ENCODE assay signal across 1 cellular context in the genomic region with DNA sequence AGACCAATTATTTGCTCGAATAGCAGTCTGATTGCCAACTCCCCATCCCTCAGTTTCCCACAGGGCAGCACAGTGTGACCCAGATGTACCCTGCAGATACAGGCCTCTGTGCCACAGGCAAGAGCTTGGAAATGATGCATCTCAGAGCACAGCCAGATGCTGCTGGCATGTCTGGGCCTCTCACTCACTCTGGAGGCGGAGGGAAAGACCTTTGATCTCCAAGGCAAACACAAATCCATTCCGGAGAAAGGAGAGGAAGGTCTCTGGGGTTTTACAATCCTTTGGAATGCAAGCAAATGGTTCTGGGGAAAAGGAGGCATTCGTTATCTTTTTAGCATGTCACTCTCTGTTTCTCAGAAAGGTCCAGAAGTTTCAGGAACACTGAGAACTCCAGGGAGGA.
TF ChIP-seq lines count a peak whose summit lies in the region.

No MANE protein-coding gene starts in this region.

TF ChIP-seq in HepG2, 621 proteins besides CTCF, POLR2A, EP300 and RAD21 (continued from another document):
- TF ChIP-seq, protein P1, sequence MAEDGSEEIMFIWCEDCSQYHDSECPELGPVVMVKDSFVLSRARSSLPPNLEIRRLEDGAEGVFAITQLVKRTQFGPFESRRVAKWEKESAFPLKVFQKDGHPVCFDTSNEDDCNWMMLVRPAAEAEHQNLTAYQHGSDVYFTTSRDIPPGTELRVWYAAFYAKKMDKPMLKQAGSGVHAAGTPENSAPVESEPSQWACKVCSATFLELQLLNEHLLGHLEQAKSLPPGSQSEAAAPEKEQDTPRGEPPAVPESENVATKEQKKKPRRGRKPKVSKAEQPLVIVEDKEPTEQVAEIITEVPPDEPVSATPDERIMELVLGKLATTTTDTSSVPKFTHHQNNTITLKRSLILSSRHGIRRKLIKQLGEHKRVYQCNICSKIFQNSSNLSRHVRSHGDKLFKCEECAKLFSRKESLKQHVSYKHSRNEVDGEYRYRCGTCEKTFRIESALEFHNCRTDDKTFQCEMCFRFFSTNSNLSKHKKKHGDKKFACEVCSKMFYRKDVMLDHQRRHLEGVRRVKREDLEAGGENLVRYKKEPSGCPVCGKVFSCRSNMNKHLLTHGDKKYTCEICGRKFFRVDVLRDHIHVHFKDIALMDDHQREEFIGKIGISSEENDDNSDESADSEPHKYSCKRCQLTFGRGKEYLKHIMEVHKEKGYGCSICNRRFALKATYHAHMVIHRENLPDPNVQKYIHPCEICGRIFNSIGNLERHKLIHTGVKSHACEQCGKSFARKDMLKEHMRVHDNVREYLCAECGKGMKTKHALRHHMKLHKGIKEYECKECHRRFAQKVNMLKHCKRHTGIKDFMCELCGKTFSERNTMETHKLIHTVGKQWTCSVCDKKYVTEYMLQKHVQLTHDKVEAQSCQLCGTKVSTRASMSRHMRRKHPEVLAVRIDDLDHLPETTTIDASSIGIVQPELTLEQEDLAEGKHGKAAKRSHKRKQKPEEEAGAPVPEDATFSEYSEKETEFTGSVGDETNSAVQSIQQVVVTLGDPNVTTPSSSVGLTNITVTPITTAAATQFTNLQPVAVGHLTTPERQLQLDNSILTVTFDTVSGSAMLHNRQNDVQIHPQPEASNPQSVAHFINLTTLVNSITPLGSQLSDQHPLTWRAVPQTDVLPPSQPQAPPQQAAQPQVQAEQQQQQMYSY (CRISPR knock-in tag; IDR thresholded peaks at IDR 0.05), result peak; percentile 84; the same call in 1 of the 2 replicates
- peak; percentile 55 for TF ChIP-seq HDAC1 (CRISPR knock-in tag; IDR thresholded peaks at IDR 0.05)
- TF ChIP-seq ZNF224 (CRISPR knock-in tag; IDR thresholded peaks at IDR 0.05), result no peak
- no peak for TF ChIP-seq TBX3 (IDR thresholded peaks at IDR 0.05; ENCODE audit: borderline replicate concordance)
- TF ChIP-seq, protein P2, sequence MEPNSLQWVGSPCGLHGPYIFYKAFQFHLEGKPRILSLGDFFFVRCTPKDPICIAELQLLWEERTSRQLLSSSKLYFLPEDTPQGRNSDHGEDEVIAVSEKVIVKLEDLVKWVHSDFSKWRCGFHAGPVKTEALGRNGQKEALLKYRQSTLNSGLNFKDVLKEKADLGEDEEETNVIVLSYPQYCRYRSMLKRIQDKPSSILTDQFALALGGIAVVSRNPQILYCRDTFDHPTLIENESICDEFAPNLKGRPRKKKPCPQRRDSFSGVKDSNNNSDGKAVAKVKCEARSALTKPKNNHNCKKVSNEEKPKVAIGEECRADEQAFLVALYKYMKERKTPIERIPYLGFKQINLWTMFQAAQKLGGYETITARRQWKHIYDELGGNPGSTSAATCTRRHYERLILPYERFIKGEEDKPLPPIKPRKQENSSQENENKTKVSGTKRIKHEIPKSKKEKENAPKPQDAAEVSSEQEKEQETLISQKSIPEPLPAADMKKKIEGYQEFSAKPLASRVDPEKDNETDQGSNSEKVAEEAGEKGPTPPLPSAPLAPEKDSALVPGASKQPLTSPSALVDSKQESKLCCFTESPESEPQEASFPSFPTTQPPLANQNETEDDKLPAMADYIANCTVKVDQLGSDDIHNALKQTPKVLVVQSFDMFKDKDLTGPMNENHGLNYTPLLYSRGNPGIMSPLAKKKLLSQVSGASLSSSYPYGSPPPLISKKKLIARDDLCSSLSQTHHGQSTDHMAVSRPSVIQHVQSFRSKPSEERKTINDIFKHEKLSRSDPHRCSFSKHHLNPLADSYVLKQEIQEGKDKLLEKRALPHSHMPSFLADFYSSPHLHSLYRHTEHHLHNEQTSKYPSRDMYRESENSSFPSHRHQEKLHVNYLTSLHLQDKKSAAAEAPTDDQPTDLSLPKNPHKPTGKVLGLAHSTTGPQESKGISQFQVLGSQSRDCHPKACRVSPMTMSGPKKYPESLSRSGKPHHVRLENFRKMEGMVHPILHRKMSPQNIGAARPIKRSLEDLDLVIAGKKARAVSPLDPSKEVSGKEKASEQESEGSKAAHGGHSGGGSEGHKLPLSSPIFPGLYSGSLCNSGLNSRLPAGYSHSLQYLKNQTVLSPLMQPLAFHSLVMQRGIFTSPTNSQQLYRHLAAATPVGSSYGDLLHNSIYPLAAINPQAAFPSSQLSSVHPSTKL (CRISPR knock-in tag; IDR thresholded peaks at IDR 0.05), result peak; percentile 91
- no peak for TF ChIP-seq NCOA5 (CRISPR knock-in tag; IDR thresholded peaks at IDR 0.05)
- TF ChIP-seq LCORL (IDR thresholded peaks at IDR 0.05), result no peak
- peak; percentile 70; the same call in 1 of the 2 replicates for TF ChIP-seq LCORL (CRISPR knock-in tag; IDR thresholded peaks at IDR 0.05)
- no peak for TF ChIP-seq ZNF282 (IDR thresholded peaks at IDR 0.05; ENCODE audit: partially characterized antibody)
- TF ChIP-seq, protein P3, sequence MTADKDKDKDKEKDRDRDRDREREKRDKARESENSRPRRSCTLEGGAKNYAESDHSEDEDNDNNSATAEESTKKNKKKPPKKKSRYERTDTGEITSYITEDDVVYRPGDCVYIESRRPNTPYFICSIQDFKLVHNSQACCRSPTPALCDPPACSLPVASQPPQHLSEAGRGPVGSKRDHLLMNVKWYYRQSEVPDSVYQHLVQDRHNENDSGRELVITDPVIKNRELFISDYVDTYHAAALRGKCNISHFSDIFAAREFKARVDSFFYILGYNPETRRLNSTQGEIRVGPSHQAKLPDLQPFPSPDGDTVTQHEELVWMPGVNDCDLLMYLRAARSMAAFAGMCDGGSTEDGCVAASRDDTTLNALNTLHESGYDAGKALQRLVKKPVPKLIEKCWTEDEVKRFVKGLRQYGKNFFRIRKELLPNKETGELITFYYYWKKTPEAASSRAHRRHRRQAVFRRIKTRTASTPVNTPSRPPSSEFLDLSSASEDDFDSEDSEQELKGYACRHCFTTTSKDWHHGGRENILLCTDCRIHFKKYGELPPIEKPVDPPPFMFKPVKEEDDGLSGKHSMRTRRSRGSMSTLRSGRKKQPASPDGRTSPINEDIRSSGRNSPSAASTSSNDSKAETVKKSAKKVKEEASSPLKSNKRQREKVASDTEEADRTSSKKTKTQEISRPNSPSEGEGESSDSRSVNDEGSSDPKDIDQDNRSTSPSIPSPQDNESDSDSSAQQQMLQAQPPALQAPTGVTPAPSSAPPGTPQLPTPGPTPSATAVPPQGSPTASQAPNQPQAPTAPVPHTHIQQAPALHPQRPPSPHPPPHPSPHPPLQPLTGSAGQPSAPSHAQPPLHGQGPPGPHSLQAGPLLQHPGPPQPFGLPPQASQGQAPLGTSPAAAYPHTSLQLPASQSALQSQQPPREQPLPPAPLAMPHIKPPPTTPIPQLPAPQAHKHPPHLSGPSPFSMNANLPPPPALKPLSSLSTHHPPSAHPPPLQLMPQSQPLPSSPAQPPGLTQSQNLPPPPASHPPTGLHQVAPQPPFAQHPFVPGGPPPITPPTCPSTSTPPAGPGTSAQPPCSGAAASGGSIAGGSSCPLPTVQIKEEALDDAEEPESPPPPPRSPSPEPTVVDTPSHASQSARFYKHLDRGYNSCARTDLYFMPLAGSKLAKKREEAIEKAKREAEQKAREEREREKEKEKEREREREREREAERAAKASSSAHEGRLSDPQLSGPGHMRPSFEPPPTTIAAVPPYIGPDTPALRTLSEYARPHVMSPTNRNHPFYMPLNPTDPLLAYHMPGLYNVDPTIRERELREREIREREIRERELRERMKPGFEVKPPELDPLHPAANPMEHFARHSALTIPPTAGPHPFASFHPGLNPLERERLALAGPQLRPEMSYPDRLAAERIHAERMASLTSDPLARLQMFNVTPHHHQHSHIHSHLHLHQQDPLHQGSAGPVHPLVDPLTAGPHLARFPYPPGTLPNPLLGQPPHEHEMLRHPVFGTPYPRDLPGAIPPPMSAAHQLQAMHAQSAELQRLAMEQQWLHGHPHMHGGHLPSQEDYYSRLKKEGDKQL (CRISPR knock-in tag; IDR thresholded peaks at IDR 0.05; ENCODE audit: low read depth), result 0 out of 2 replicates have a peak, but pooled peaks have one; percentile 37
- TF ChIP-seq ZNF792 (CRISPR knock-in tag; IDR thresholded peaks at IDR 0.05), result 0 out of 2 replicates have a peak, but pooled peaks have one; percentile 39
- no peak for TF ChIP-seq SMYD3 (CRISPR knock-in tag; IDR thresholded peaks at IDR 0.05)
- no peak for TF ChIP-seq SOX13 (IDR thresholded peaks at IDR 0.05)
- peak in 1 of 2 experiments; percentile 77; a peak in 2 of 4 replicates for TF ChIP-seq SOX13 (CRISPR knock-in tag; conservative IDR thresholded peaks at IDR 0.05 in 1 of 2, IDR thresholded peaks at IDR 0.05 in 1 of 2)
- peak; percentile 63; the same call in 1 of the 2 replicates for TF ChIP-seq NR2F6 (IDR thresholded peaks at IDR 0.05)
- TF ChIP-seq NR2F6 (CRISPR knock-in tag; IDR thresholded peaks at IDR 0.05), result peak; percentile 66
- 0 out of 2 replicates have a peak, but pooled peaks have one; percentile 24 for TF ChIP-seq ZNF644 (CRISPR knock-in tag; IDR thresholded peaks at IDR 0.05; ENCODE audit: low read depth)
- TF ChIP-seq PHF20 (CRISPR knock-in tag; IDR thresholded peaks at IDR 0.05), result no peak
- TF ChIP-seq, protein P4, sequence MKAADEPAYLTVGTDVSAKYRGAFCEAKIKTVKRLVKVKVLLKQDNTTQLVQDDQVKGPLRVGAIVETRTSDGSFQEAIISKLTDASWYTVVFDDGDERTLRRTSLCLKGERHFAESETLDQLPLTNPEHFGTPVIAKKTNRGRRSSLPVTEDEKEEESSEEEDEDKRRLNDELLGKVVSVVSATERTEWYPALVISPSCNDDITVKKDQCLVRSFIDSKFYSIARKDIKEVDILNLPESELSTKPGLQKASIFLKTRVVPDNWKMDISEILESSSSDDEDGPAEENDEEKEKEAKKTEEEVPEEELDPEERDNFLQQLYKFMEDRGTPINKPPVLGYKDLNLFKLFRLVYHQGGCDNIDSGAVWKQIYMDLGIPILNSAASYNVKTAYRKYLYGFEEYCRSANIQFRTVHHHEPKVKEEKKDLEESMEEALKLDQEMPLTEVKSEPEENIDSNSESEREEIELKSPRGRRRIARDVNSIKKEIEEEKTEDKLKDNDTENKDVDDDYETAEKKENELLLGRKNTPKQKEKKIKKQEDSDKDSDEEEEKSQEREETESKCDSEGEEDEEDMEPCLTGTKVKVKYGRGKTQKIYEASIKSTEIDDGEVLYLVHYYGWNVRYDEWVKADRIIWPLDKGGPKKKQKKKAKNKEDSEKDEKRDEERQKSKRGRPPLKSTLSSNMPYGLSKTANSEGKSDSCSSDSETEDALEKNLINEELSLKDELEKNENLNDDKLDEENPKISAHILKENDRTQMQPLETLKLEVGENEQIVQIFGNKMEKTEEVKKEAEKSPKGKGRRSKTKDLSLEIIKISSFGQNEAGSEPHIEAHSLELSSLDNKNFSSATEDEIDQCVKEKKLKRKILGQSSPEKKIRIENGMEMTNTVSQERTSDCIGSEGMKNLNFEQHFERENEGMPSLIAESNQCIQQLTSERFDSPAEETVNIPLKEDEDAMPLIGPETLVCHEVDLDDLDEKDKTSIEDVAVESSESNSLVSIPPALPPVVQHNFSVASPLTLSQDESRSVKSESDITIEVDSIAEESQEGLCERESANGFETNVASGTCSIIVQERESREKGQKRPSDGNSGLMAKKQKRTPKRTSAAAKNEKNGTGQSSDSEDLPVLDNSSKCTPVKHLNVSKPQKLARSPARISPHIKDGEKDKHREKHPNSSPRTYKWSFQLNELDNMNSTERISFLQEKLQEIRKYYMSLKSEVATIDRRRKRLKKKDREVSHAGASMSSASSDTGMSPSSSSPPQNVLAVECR (CRISPR knock-in tag; IDR thresholded peaks at IDR 0.05; ENCODE audit: borderline replicate concordance), result peak; percentile 26; the same call in 1 of the 2 replicates
- TF ChIP-seq RARA (CRISPR knock-in tag; IDR thresholded peaks at IDR 0.05), result peak; percentile 30; the same call in 1 of the 2 replicates
- TF ChIP-seq FOXK1 (CRISPR knock-in tag; IDR thresholded peaks at IDR 0.05; ENCODE audit: borderline replicate concordance, low read depth), result no peak
- no peak for TF ChIP-seq ZNF432 (CRISPR knock-in tag; IDR thresholded peaks at IDR 0.05; ENCODE audit: borderline replicate concordance)
- TF ChIP-seq, protein P5, sequence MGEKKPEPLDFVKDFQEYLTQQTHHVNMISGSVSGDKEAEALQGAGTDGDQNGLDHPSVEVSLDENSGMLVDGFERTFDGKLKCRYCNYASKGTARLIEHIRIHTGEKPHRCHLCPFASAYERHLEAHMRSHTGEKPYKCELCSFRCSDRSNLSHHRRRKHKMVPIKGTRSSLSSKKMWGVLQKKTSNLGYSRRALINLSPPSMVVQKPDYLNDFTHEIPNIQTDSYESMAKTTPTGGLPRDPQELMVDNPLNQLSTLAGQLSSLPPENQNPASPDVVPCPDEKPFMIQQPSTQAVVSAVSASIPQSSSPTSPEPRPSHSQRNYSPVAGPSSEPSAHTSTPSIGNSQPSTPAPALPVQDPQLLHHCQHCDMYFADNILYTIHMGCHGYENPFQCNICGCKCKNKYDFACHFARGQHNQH (CRISPR knock-in tag; IDR thresholded peaks at IDR 0.05), result 0 out of 2 replicates have a peak, but pooled peaks have one; percentile 40
- peak; percentile 80; the same call in 1 of the 2 replicates for TF ChIP-seq HNF4G (IDR thresholded peaks at IDR 0.05; ENCODE audit: borderline replicate concordance, low read depth, low read length)
- 0 out of 2 replicates have a peak, but pooled peaks have one; percentile 27 for TF ChIP-seq HNF4G (CRISPR knock-in tag; IDR thresholded peaks at IDR 0.05; ENCODE audit: borderline replicate concordance, low read depth)
